In the genomic region with DNA sequence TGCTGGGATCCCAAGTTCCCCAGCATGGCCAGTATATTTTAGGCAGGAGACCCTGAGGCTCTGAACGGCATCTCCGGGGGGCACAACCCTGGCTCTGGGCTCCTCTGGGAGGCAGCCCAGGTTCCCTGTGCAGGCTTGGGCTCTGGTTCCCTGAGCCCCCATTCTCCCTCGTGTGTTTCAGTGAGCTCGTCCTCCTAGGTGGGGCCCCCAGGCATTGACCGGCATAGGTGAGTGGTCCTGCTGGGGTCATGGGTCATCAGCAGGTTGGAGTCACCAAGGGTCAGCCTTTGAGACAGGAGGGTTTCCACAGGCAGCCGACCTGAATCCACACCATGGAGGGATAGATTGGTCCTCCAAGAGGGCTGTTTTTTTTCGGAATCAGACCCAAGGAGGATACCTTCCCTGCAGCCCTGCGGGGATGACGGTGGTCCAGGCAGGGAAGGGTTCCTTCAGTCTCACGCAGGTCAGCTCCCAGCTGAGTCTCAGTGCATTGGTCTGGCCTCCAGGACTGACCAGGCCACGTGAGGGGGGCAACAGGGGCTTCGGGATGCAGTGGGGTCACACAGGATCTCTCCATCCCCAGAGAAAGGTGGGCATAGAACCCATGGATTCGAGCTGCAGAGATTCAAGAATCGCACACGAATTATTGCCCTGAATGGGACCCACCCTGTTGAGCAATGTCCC, we compare ENCODE assay signal across 20 cellular contexts.
DNase-seq lines count a peak whose midpoint lies in the region; ATAC-seq and TF ChIP-seq lines count a peak whose summit lies in the region.
"Had no signal": no experiment of that assay in that cellular context is flagged by ENCODE, and none has a peak within 500 bp of the region (broad histone marks: within the 10 kb centered on the region; RNA-seq: fewer than 3 reads in every experiment).

No MANE protein-coding gene starts in this region.

- H3K79me2 ChIP-seq in mammary epithelial cell (ENCODE audit: insufficient read depth, low read length): no peaks in the 10 kb centered on the region

- DNase-seq in activated T-cell treated with anti-CD3 and anti-CD28 coated beads, Interleukin-2, amount 50 U/mL, for 1 hour: peak; percentile 2
- DNase-seq in activated T-cell treated with anti-CD3 and anti-CD28 coated beads, Interleukin-2, amount 50 U/mL, for 72 hours: no peak
- DNase-seq in endodermal cell: peak; percentile 12
- DNase-seq in natural killer cell: peak; percentile 5
- peak; percentile 40 for DNase-seq in type B pancreatic cell (ENCODE audit: extremely low spot score, unreplicated experiment)
- DNase-seq in stimulated activated naive CD4-positive, alpha-beta T cell treated with Interleukin-2 at 50 U/mL for 16 hours (lab: John Stamatoyannopoulos, UW): no peak
- no peak for DNase-seq in mammary epithelial cell
- no peak for DNase-seq in germinal center (ENCODE audit: low spot score)
- DNase-seq: activated CD4-positive, alpha-beta T cell treated with anti-CD3 and anti-CD28 coated beads for 48 hours; C1 segment of cervical spinal cord; DMS153; hypothalamus; Karpas-422; kidney glomerular epithelial cell; NCI-H2171 treated with DMSO at 0.1 percent for 48 hours; NCI-H748 treated with DMSO at 0.1 percent for 48 hours; PC-3; small intestine; T-helper 9 cell had no signal

- H3K4me3 ChIP-seq in endodermal cell (ENCODE audit: low read length) (no peak overlapping the region), mammary epithelial cell (replicated peaks in 1 of 3; ENCODE audit: insufficient read depth in 1 of 3, low read depth in 2 of 3, low read length in 3 of 3) (no peak overlapping the region)
- H3K4me3 ChIP-seq: A549 had no signal

- dilution Hi-C loops in mammary epithelial cell (cut with HindIII; ENCODE audit: low sequenced_read_pairs): no loop called here

- no peaks in the 10 kb centered on the region for H3K4me1 Mint-ChIP-seq in activated T-cell treated with anti-CD3 and anti-CD28 coated beads, Interleukin-2, amount 50 U/mL, for 72 hours (ENCODE audit: low read depth)
- no peaks in the 10 kb centered on the region for H3K4me1 Mint-ChIP-seq in endodermal cell
- H3K4me1 Mint-ChIP-seq in natural killer cell: no peaks in the 10 kb centered on the region
- H3K4me1 Mint-ChIP-seq in type B pancreatic cell (ENCODE audit: unreplicated experiment): no peaks in the 10 kb centered on the region

- H3K36me3 Mint-ChIP-seq in activated T-cell treated with anti-CD3 and anti-CD28 coated beads, Interleukin-2, amount 50 U/mL, for 72 hours (ENCODE audit: insufficient read depth in 2 of 2): peaks cover 4 to 5% of the 10 kb centered on the region in 2 donors
- H3K36me3 Mint-ChIP-seq in endodermal cell (ENCODE audit: low read depth): no peaks in the 10 kb centered on the region
- H3K36me3 Mint-ChIP-seq in natural killer cell: no peaks in the 10 kb centered on the region
- H3K36me3 Mint-ChIP-seq in type B pancreatic cell: no peaks in the 10 kb centered on the region

- CTCF ChIA-PET in mammary epithelial cell (lab: Charles Lee; ENCODE audit: low non-redundant PET): no interaction called here

- H4K20me1 ChIP-seq in mammary epithelial cell (ENCODE audit: insufficient read depth, low read length): no peaks in the 10 kb centered on the region

- H3K36me3 ChIP-seq in endodermal cell (ENCODE audit: control insufficient read depth, insufficient read depth, low read length): no peaks in the 10 kb centered on the region
- no peaks in the 10 kb centered on the region for H3K36me3 ChIP-seq in mammary epithelial cell (ENCODE audit: insufficient read depth, low read length)

- H3K9me3 ChIP-seq in endodermal cell (ENCODE audit: control insufficient read depth, low read length) (no peaks in the 10 kb centered on the region), mammary epithelial cell (replicated peaks; ENCODE audit: insufficient read depth, low read length) (peaks cover 9% of the 10 kb centered on the region)
- H3K9me3 ChIP-seq: A549 had no signal

- H3K27me3 Mint-ChIP-seq in activated T-cell treated with anti-CD3 and anti-CD28 coated beads, Interleukin-2, amount 50 U/mL, for 72 hours (ENCODE audit: low read depth): no peaks in the 10 kb centered on the region
- H3K27me3 Mint-ChIP-seq in endodermal cell (ENCODE audit: insufficient read depth) (no peaks in the 10 kb centered on the region), natural killer cell (ENCODE audit: low read depth in 2 of 2) (no peaks in the 10 kb centered on the region), type B pancreatic cell (no peaks in the 10 kb centered on the region)

- no peak overlapping the region for H3K27ac ChIP-seq in endodermal cell (ENCODE audit: low read depth, low read length)
- no peak overlapping the region for H3K27ac ChIP-seq in mammary epithelial cell (ENCODE audit: insufficient read depth, low read depth, low read length)
- H3K27ac ChIP-seq: A549 had no signal

- 77 to 83% methylated on average over 12 to 15 of the region's 15 CpGs for WGBS in endodermal cell (ENCODE audit: insufficient coverage in 1 of 2, insufficient read length in 1 of 2), 2 experiments
- WGBS in mammary epithelial cell (ENCODE audit: low coverage, missing lambda C conversion rate): 90% methylated on average over 4 of the region's 15 CpGs

- intact Hi-C loops in natural killer cell (cut with micrococcal nuclease): no loop called here
- intact Hi-C loops in mammary epithelial cell (cut with micrococcal nuclease): no loop called here

- TF ChIP-seq CTCF in endodermal cell (conservative IDR thresholded peaks at IDR 0.05) (no peak), natural killer cell (IDR thresholded peaks at IDR 0.05) (no peak), type B pancreatic cell (conservative IDR thresholded peaks at IDR 0.05) (no peak), mammary epithelial cell (conservative IDR thresholded peaks at IDR 0.05 in 1 of 2, IDR thresholded peaks at IDR 0.05 in 1 of 2; ENCODE audit: extremely low read depth in 1 of 2, insufficient read depth in 1 of 2, low read depth in 1 of 2, low read length in 2 of 2) (no peak)

- H3K4me3 Mint-ChIP-seq in activated T-cell treated with anti-CD3 and anti-CD28 coated beads, Interleukin-2, amount 50 U/mL, for 72 hours: no peak overlapping the region
- H3K4me3 Mint-ChIP-seq in endodermal cell: no peak overlapping the region
- H3K4me3 Mint-ChIP-seq in natural killer cell: no peak overlapping the region
- H3K4me3 Mint-ChIP-seq in type B pancreatic cell: no peak overlapping the region

- H3K27ac Mint-ChIP-seq in activated T-cell treated with anti-CD3 and anti-CD28 coated beads, Interleukin-2, amount 50 U/mL, for 72 hours: no peak overlapping the region
- H3K27ac Mint-ChIP-seq in endodermal cell: no peak overlapping the region
- no peak overlapping the region for H3K27ac Mint-ChIP-seq in natural killer cell
- H3K27ac Mint-ChIP-seq in type B pancreatic cell: no peak overlapping the region

- no peaks in the 10 kb centered on the region for H3K27me3 ChIP-seq in endodermal cell (ENCODE audit: control insufficient read depth, insufficient read depth, low read length, poor library complexity, severe bottlenecking)
- H3K27me3 ChIP-seq in mammary epithelial cell (ENCODE audit: insufficient read depth, low read length): no peaks in the 10 kb centered on the region

- no peak overlapping the region for H2AFZ ChIP-seq in mammary epithelial cell (ENCODE audit: low read depth, low read length)

- no peak for ATAC-seq in activated T-cell treated with anti-CD3 and anti-CD28 coated beads, Interleukin-2, amount 50 U/mL, for 72 hours (replicated peaks in 1 of 2)
- ATAC-seq in natural killer cell: no peak
- ATAC-seq: A549, PC-3 had no signal

- H3K4me2 ChIP-seq in mammary epithelial cell (ENCODE audit: insufficient read depth, low read depth, low read length): no peak overlapping the region
- H3K4me2 ChIP-seq: A549 had no signal

- BruUV-seq in mammary epithelial cell (replicated peaks; lab: Mats Ljungman, UMichigan): no TSS peak

- H3K4me1 ChIP-seq in endodermal cell (ENCODE audit: control insufficient read depth, insufficient read depth, low read length) (no peaks in the 10 kb centered on the region), mammary epithelial cell (ENCODE audit: insufficient read depth, low read length) (no peaks in the 10 kb centered on the region)
- H3K4me1 ChIP-seq: A549 had no signal

- H3K9me3 Mint-ChIP-seq in activated T-cell treated with anti-CD3 and anti-CD28 coated beads, Interleukin-2, amount 50 U/mL, for 72 hours: peaks cover 5 to 8% of the 10 kb centered on the region in 2 donors
- H3K9me3 Mint-ChIP-seq in endodermal cell (peaks cover 84% of the 10 kb centered on the region), natural killer cell (no peaks in the 10 kb centered on the region), type B pancreatic cell (no peaks in the 10 kb centered on the region)

- H3K9ac ChIP-seq in endodermal cell (ENCODE audit: extremely low read depth, low read length, poor library complexity, severe bottlenecking): no peak overlapping the region
- no peak overlapping the region for H3K9ac ChIP-seq in mammary epithelial cell (ENCODE audit: insufficient read depth, low read length)

- in situ Hi-C loops in mammary epithelial cell (cut with MboI; ENCODE audit: low sequenced_read_pairs in 2 of 2): no loop called here

Comparison
In these comparisons a context has a peak if more than half of its experiments do, and no peak if none do; other contexts are left out.
1. DNase-seq: peak in activated T-cell treated with anti-CD3 and anti-CD28 coated beads, Interleukin-2, amount 50 U/mL, for 1 hour (single experiment), endodermal cell (single experiment), natural killer cell (single experiment) and type B pancreatic cell (single experiment); none in activated T-cell treated with anti-CD3 and anti-CD28 coated beads, Interleukin-2, amount 50 U/mL, for 72 hours (0 of 2), stimulated activated naive CD4-positive, alpha-beta T cell treated with Interleukin-2 at 50 U/mL for 16 hours (single experiment), mammary epithelial cell (single experiment) and germinal center (single experiment).